8 cellular contexts compared by ENCODE assay signal in genomic region chr5:134466241-134467069, GRCh38. TPM values are rescaled to one million over a fixed set of nuclear protein-coding genes. Genes with fewer than 3 reads are reported as not detected.
A peak's percentile ranks its signal among the peaks of the same experiment; 100 is the strongest.
DNase-seq lines count a peak whose midpoint lies in the region; ATAC-seq and TF ChIP-seq lines count a peak whose summit lies in the region.

No MANE protein-coding gene starts in this region.

- ATAC-seq in CD4-positive, alpha-beta T cell (ENCODE audit: poor library complexity) = peak; percentile 69

- CTCF ChIA-PET in CD4-positive, alpha-beta T cell (lab: Charles Lee) = interaction anchor here (1.5 kb wide), 1 partner anchor 18 kb away, joined by 3 read pairs; no protein-coding TSS in a partner anchor
- CTCF ChIA-PET in activated naive CD4-positive, alpha-beta T cell treated with anti-CD3 and anti-CD28 coated beads for 36 hours (lab: Charles Lee) = interaction anchor here (0.6 to 2.8 kb wide), 8 partner anchors 52 to 190 kb away, joined by 3 to 13 read pairs (median 4); no protein-coding TSS in a partner anchor

- no peaks in the 10 kb centered on the region for H3K36me3 ChIP-seq in KMS-11 (ENCODE audit: insufficient read depth)

- peak overlapping the region; percentile 85 for H2AFZ ChIP-seq in KMS-11 (ENCODE audit: low read depth)

- peak overlapping the region; percentile 85 for H3K4me3 Mint-ChIP-seq in CD4-positive, alpha-beta T cell
- H3K4me3 Mint-ChIP-seq in activated naive CD4-positive, alpha-beta T cell treated with anti-CD3 and anti-CD28 coated beads for 36 hours = peak overlapping the region; percentile 81
- peak overlapping the region; percentile 78 to 84 (median 81) for H3K4me3 Mint-ChIP-seq in nephron
- H3K4me3 Mint-ChIP-seq in type B pancreatic cell = peak overlapping the region; percentile 86

- no peaks in the 10 kb centered on the region for H3K9me3 ChIP-seq in CD4-positive, alpha-beta T cell (ENCODE audit: control insufficient read depth, low read length)

- peak overlapping the region; percentile 97 for H3K9ac ChIP-seq in KMS-11

- H3K27me3 Mint-ChIP-seq in CD4-positive, alpha-beta T cell = no peaks in the 10 kb centered on the region
- no peaks in the 10 kb centered on the region for H3K27me3 Mint-ChIP-seq in activated naive CD4-positive, alpha-beta T cell treated with anti-CD3 and anti-CD28 coated beads for 36 hours (ENCODE audit: low read depth)
- H3K27me3 Mint-ChIP-seq in nephron (ENCODE audit: low read depth) (no peaks in the 10 kb centered on the region), type B pancreatic cell (peaks cover 10% of the 10 kb centered on the region)

- no peaks in the 10 kb centered on the region for H3K79me2 ChIP-seq in KMS-11 (ENCODE audit: insufficient read depth, low read depth)

- intact Hi-C loops in CD4-positive, alpha-beta T cell (cut with DNase I, micrococcal nuclease) = loop anchor here (2.0 kb wide), 2 partner anchors 58 to 60 kb away; partner anchors contain the start of gene JADE2 (in 1 of the 2)
- intact Hi-C loops in activated naive CD4-positive, alpha-beta T cell treated with anti-CD3 and anti-CD28 coated beads for 36 hours (cut with micrococcal nuclease) = loop anchor here (1.0 kb wide), 1 partner anchor 59 kb away; the partner anchor contains the start of gene JADE2

- TF ChIP-seq CTCF in CD4-positive, alpha-beta T cell (IDR thresholded peaks at IDR 0.05) = no peak
- no peak for TF ChIP-seq CTCF in GM20000 (IDR thresholded peaks at IDR 0.05; ENCODE audit: extremely low read depth, missing control alignments)
- no peak for TF ChIP-seq CTCF in KMS-11 (conservative IDR thresholded peaks at IDR 0.05; ENCODE audit: low read depth, low read length)
- TF ChIP-seq CTCF in nephron (IDR thresholded peaks at IDR 0.05; ENCODE audit: unreplicated experiment in 3 of 3) = no peak
- no peak for TF ChIP-seq CTCF in type B pancreatic cell (conservative IDR thresholded peaks at IDR 0.05)

- no peak overlapping the region for H3K27ac ChIP-seq in CD4-positive, alpha-beta T cell (ENCODE audit: low read depth, low read length)
- peak overlapping the region; percentile 85 for H3K27ac ChIP-seq in KMS-11

- no peaks in the 10 kb centered on the region for H3K36me3 Mint-ChIP-seq in CD4-positive, alpha-beta T cell (ENCODE audit: low read depth)
- H3K36me3 Mint-ChIP-seq in activated naive CD4-positive, alpha-beta T cell treated with anti-CD3 and anti-CD28 coated beads for 36 hours (ENCODE audit: low read depth) = no peaks in the 10 kb centered on the region
- H3K36me3 Mint-ChIP-seq in nephron (ENCODE audit: low read depth) = no peaks in the 10 kb centered on the region
- no peaks in the 10 kb centered on the region for H3K36me3 Mint-ChIP-seq in type B pancreatic cell

- H3K4me1 ChIP-seq in KMS-11 (ENCODE audit: low read depth, poor library complexity, severe bottlenecking) = peaks cover 32% of the 10 kb centered on the region

- no peak overlapping the region for H3K4me3 ChIP-seq in KMS-11 (IDR thresholded peaks at IDR 0.05; ENCODE audit: insufficient read depth, low read depth, low read length)

- no peaks in the 10 kb centered on the region for H3K9me3 Mint-ChIP-seq in CD4-positive, alpha-beta T cell
- no peaks in the 10 kb centered on the region for H3K9me3 Mint-ChIP-seq in activated naive CD4-positive, alpha-beta T cell treated with anti-CD3 and anti-CD28 coated beads for 36 hours
- H3K9me3 Mint-ChIP-seq in nephron (no peaks in the 10 kb centered on the region), type B pancreatic cell (no peaks in the 10 kb centered on the region)

- POLR2A ChIA-PET in CD4-positive, alpha-beta T cell (lab: Charles Lee) = interaction anchor here (0.6 to 3.0 kb wide), 9 partner anchors 30 to 1410 kb away, joined by 3 to 66 read pairs (median 4); partner anchors contain the start of genes CDKN2AIPNL and JADE2

- no peaks in the 10 kb centered on the region for H3K27me3 ChIP-seq in CD4-positive, alpha-beta T cell (ENCODE audit: control insufficient read depth, insufficient read depth, low read length)
- no peaks in the 10 kb centered on the region for H3K27me3 ChIP-seq in KMS-11 (ENCODE audit: insufficient read depth, low read depth)

- H3K4me1 Mint-ChIP-seq in CD4-positive, alpha-beta T cell (ENCODE audit: low read depth) = peaks cover 18% of the 10 kb centered on the region
- H3K4me1 Mint-ChIP-seq in activated naive CD4-positive, alpha-beta T cell treated with anti-CD3 and anti-CD28 coated beads for 36 hours (ENCODE audit: low read depth) = peaks cover 19% of the 10 kb centered on the region
- peaks cover 29% of the 10 kb centered on the region for H3K4me1 Mint-ChIP-seq in nephron
- peaks cover 6% of the 10 kb centered on the region for H3K4me1 Mint-ChIP-seq in type B pancreatic cell (ENCODE audit: unreplicated experiment)

- peak overlapping the region; percentile 54 for H3K27ac Mint-ChIP-seq in CD4-positive, alpha-beta T cell
- H3K27ac Mint-ChIP-seq in activated naive CD4-positive, alpha-beta T cell treated with anti-CD3 and anti-CD28 coated beads for 36 hours = peak overlapping the region; percentile 81
- peak overlapping the region; percentile 87 to 95 (median 94) for H3K27ac Mint-ChIP-seq in nephron
- H3K27ac Mint-ChIP-seq in type B pancreatic cell = peak overlapping the region; percentile 77

- H4K20me1 ChIP-seq in KMS-11 (ENCODE audit: insufficient read depth) = no peaks in the 10 kb centered on the region

- H3K4me2 ChIP-seq in KMS-11 = peak overlapping the region; percentile 86

- peak in 9 of 10 experiments; percentile 11 to 49 (median 37) for DNase-seq in CD4-positive, alpha-beta T cell
- DNase-seq in GM20000 (ENCODE audit: low spot score) = peak; percentile 51
- peak; percentile 86 for DNase-seq in RPMI7951 (ENCODE audit: low read depth)
- DNase-seq in activated naive CD4-positive, alpha-beta T cell treated with anti-CD3 and anti-CD28 coated beads for 36 hours = peak; percentile 70
- peak; percentile 77 for DNase-seq in foreskin melanocyte
- peak; percentile 74 for DNase-seq in type B pancreatic cell (ENCODE audit: extremely low spot score, unreplicated experiment)

RNA-seq across cellular contexts. Expression of gene CDKN2AIPNL, which starts 54.8 kb away (rescaled TPM):
- 10 to 100 TPM; 12.8 to 15.5 TPM for total RNA-seq in CD4-positive, alpha-beta T cell
- total RNA-seq in RPMI7951 (2014; rRNA removed; shearing (Covaris generic)) = 48.3 and 60.4 TPM in 2 replicates
- total RNA-seq in activated naive CD4-positive, alpha-beta T cell treated with anti-CD3 and anti-CD28 coated beads for 36 hours = 10 to 100 TPM; 31.1 to 31.5 TPM
- 24.4 and 28.7 TPM in 2 replicates for total RNA-seq in type B pancreatic cell (ENCODE audit: low replicate concordance)

RNA-seq across cellular contexts. Expression of gene JADE2, which starts 59.0 kb away (rescaled TPM):
- 100 to 1,000 TPM; 120 to 124 TPM for total RNA-seq in CD4-positive, alpha-beta T cell
- 8.3 and 10.7 TPM in 2 replicates for total RNA-seq in RPMI7951 (2014; rRNA removed; shearing (Covaris generic))
- 10 to 100 TPM; 78.4 to 86.6 TPM for total RNA-seq in activated naive CD4-positive, alpha-beta T cell treated with anti-CD3 and anti-CD28 coated beads for 36 hours
- 10.8 and 29.8 TPM in 2 replicates for total RNA-seq in type B pancreatic cell (ENCODE audit: low replicate concordance)
